9 cellular contexts compared by ENCODE assay signal in the genomic region with DNA sequence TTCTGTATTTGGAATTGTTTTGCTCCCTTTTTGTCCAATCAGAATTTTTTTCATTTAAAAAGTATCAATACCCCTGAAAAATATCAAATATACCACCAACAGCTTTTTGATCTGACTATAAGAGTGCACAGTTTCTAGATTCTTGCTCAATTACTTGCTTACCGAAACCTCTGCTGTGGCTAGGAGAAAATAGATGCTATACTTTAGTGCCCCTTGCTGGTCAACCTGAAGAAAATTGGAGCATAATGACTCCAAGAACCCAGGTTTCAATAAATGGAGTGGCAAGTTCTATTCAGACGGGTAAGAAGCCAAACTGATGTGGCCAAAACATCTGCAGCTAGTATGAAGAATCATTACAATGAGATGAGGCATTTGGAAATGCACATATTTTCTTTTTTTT.
DNase-seq lines count a peak whose midpoint lies in the region; TF ChIP-seq lines count a peak whose summit lies in the region.
"Had no signal": no experiment of that assay in that cellular context is flagged by ENCODE, and none has a peak within 500 bp of the region (broad histone marks: within the 10 kb centered on the region; RNA-seq: fewer than 3 reads in every experiment).

No MANE protein-coding gene starts in this region.

- peak; percentile 35 for DNase-seq in NCI-H1105 treated with DMSO at 0.1 percent for 48 hours (lab: John Stamatoyannopoulos, UW)
- no peak for DNase-seq in NCI-H1105 (lab: John Stamatoyannopoulos, UW)
- DNase-seq in NCI-H226 = peak; percentile 40
- no peak for DNase-seq in endodermal cell
- no peak for DNase-seq in osteocyte (ENCODE audit: extremely low spot score, unreplicated experiment)
- DNase-seq in activated T-cell treated with anti-CD3 and anti-CD28 coated beads for 4 hours = no peak
- DNase-seq in H7 = no peak
- DNase-seq in NCI-H2107 (lab: John Stamatoyannopoulos, UW) = no peak
- DNase-seq: naive B cell had no signal

- no peaks in the 10 kb centered on the region for H3K9me3 ChIP-seq in endodermal cell (ENCODE audit: control insufficient read depth, low read length)

- 82 to 83% methylated on average over 1 to 2 of the region's 2 CpGs for WGBS in endodermal cell (ENCODE audit: insufficient coverage in 1 of 2, insufficient read length in 1 of 2), 2 experiments

- H3K27ac ChIP-seq in endodermal cell (ENCODE audit: low read depth, low read length) = no peak overlapping the region

- peaks cover 9% of the 10 kb centered on the region for H3K9me3 Mint-ChIP-seq in endodermal cell
- peaks cover 3% of the 10 kb centered on the region for H3K9me3 Mint-ChIP-seq in osteocyte (ENCODE audit: unreplicated experiment)

- H3K4me1 Mint-ChIP-seq in endodermal cell (peaks cover 10% of the 10 kb centered on the region), osteocyte (ENCODE audit: unreplicated experiment) (peaks cover 12% of the 10 kb centered on the region)
- H3K4me1 Mint-ChIP-seq: naive B cell had no signal

- H3K36me3 ChIP-seq in endodermal cell (ENCODE audit: control insufficient read depth, insufficient read depth, low read length) = no peaks in the 10 kb centered on the region
- H3K36me3 ChIP-seq in H7 (replicated peaks; ENCODE audit: control insufficient read depth, insufficient read depth, low read length) = no peaks in the 10 kb centered on the region

- no peak overlapping the region for H3K9ac ChIP-seq in endodermal cell (ENCODE audit: extremely low read depth, low read length, poor library complexity, severe bottlenecking)

- TF ChIP-seq CTCF in endodermal cell (conservative IDR thresholded peaks at IDR 0.05) (peak; percentile 66), osteocyte (IDR thresholded peaks at IDR 0.05) (peak; percentile 63)

- no peaks in the 10 kb centered on the region for H3K27me3 Mint-ChIP-seq in endodermal cell (ENCODE audit: insufficient read depth)
- no peaks in the 10 kb centered on the region for H3K27me3 Mint-ChIP-seq in osteocyte (ENCODE audit: unreplicated experiment)

- H3K4me3 ChIP-seq in endodermal cell (ENCODE audit: low read length) (no peak overlapping the region), H7 (ENCODE audit: insufficient read depth, low read depth, low read length) (no peak overlapping the region)

- no peak overlapping the region for H3K27ac Mint-ChIP-seq in endodermal cell
- H3K27ac Mint-ChIP-seq in osteocyte (ENCODE audit: unreplicated experiment) = no peak overlapping the region
- H3K27ac Mint-ChIP-seq: naive B cell had no signal

- H3K4me3 Mint-ChIP-seq in endodermal cell (no peak overlapping the region), osteocyte (ENCODE audit: unreplicated experiment) (no peak overlapping the region)
- H3K4me3 Mint-ChIP-seq: naive B cell had no signal

- H3K27me3 ChIP-seq in endodermal cell (ENCODE audit: control insufficient read depth, insufficient read depth, low read length, poor library complexity, severe bottlenecking) = no peaks in the 10 kb centered on the region
- no peaks in the 10 kb centered on the region for H3K27me3 ChIP-seq in H7 (ENCODE audit: control insufficient read depth, insufficient read depth, low read length)

- no peaks in the 10 kb centered on the region for H3K4me1 ChIP-seq in endodermal cell (ENCODE audit: control insufficient read depth, insufficient read depth, low read length)

- no peaks in the 10 kb centered on the region for H3K36me3 Mint-ChIP-seq in endodermal cell (ENCODE audit: low read depth)
- H3K36me3 Mint-ChIP-seq in osteocyte (ENCODE audit: unreplicated experiment) = no peaks in the 10 kb centered on the region
- H3K36me3 Mint-ChIP-seq: naive B cell had no signal

Comparison
In these comparisons a context has a peak if more than half of its experiments do, and no peak if none do; other contexts are left out.
1. DNase-seq: peak in NCI-H1105 treated with DMSO at 0.1 percent for 48 hours (single experiment) and NCI-H226 (single experiment); none in NCI-H1105 (single experiment), endodermal cell (single experiment), osteocyte (single experiment), activated T-cell treated with anti-CD3 and anti-CD28 coated beads for 4 hours (single experiment), H7 (single experiment) and NCI-H2107 (single experiment).